1 cellular context compared by ENCODE assay signal in the genomic region with DNA sequence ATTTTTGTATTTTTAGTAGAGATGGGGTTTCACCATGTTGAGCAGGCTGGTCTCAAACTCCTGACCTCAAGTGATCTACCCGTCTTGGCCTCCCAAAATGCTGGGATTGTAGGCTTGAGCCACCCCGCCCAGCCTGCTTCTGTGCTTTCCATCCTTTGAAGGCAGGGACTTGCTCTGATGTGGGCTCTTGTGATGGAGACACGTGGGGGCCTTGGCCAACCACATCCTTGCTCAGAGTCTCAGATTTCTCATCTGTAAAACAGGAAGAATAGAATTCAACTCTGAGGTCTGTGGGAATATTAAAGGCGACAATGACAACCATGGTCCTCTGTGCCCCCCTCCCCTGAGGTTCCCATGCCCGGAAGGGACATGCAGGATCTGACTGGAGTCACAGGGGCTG.
A peak's percentile ranks its signal among the peaks of the same experiment; 100 is the strongest.
TF ChIP-seq lines count a peak whose summit lies in the region.

No MANE protein-coding gene starts in this region.

TF ChIP-seq in GM12878, 131 proteins besides CTCF, POLR2A, EP300 and RAD21:
- TF ChIP-seq, protein P1, sequence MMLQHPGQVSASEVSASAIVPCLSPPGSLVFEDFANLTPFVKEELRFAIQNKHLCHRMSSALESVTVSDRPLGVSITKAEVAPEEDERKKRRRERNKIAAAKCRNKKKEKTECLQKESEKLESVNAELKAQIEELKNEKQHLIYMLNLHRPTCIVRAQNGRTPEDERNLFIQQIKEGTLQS (IDR thresholded peaks at IDR 0.05; ENCODE audit: borderline replicate concordance, extremely low read depth, low read depth, low read length) = 0 out of 2 replicates have a peak, but pooled peaks have one; percentile 35
- TF ChIP-seq RAD51 (IDR thresholded peaks at IDR 0.05) (peak; percentile 80), MEF2B (IDR thresholded peaks at IDR 0.05; ENCODE audit: partially characterized antibody, poor library complexity, severe bottlenecking) (peak; percentile 46), TAF1 (IDR thresholded peaks at IDR 0.05; ENCODE audit: borderline replicate concordance, low read depth, low read length) (no peak), POLR2AphosphoS5 (IDR thresholded peaks at IDR 0.05; ENCODE audit: low read length) (no peak), JUND (IDR thresholded peaks at IDR 0.05; ENCODE audit: low read depth, low read length) (no peak), GABPA (IDR thresholded peaks at IDR 0.05; ENCODE audit: low read depth) (no peak), CBFB (IDR thresholded peaks at IDR 0.05; ENCODE audit: low read depth) (no peak), BACH1 (IDR thresholded peaks at IDR 0.05; ENCODE audit: borderline replicate concordance) (no peak), WRNIP1 (IDR thresholded peaks at IDR 0.05; ENCODE audit: borderline replicate concordance, low read depth, low read length) (no peak), YBX1 (IDR thresholded peaks at IDR 0.05) (no peak), TCF7 (IDR thresholded peaks at IDR 0.05; ENCODE audit: borderline replicate concordance) (peak; percentile 63; the same call in 1 of the 2 replicates), RB1 (IDR thresholded peaks at IDR 0.05; ENCODE audit: borderline replicate concordance) (no peak), GATAD2B (conservative IDR thresholded peaks at IDR 0.05; ENCODE audit: low read depth) (no peak), ASH2L (IDR thresholded peaks at IDR 0.05; ENCODE audit: borderline replicate concordance, low read depth) (no peak), NRF1 (conservative IDR thresholded peaks at IDR 0.05; ENCODE audit: low read depth, low read length) (no peak), CHD2 (IDR thresholded peaks at IDR 0.05; ENCODE audit: borderline replicate concordance, low read depth, low read length) (no peak), RUNX3 (IDR thresholded peaks at IDR 0.05; ENCODE audit: low read length) (peak; percentile 63), BHLHE40 (IDR thresholded peaks at IDR 0.05; ENCODE audit: borderline replicate concordance in 1 of 2, low read depth in 2 of 2, low read length in 1 of 2) (peak in 1 of 2 experiments; percentile 7; a peak in 1 of 4 replicates), MTA2 (IDR thresholded peaks at IDR 0.05; ENCODE audit: low read depth) (no peak)
- TF ChIP-seq, protein P2, sequence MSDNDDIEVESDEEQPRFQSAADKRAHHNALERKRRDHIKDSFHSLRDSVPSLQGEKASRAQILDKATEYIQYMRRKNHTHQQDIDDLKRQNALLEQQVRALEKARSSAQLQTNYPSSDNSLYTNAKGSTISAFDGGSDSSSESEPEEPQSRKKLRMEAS (IDR thresholded peaks at IDR 0.05; ENCODE audit: low read depth, low read length) = peak; percentile 21; the same call in 1 of the 2 replicates
- TF ChIP-seq, protein P3, sequence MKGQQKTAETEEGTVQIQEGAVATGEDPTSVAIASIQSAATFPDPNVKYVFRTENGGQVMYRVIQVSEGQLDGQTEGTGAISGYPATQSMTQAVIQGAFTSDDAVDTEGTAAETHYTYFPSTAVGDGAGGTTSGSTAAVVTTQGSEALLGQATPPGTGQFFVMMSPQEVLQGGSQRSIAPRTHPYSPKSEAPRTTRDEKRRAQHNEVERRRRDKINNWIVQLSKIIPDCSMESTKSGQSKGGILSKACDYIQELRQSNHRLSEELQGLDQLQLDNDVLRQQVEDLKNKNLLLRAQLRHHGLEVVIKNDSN (IDR thresholded peaks at IDR 0.05; ENCODE audit: borderline replicate concordance, extremely low read length, insufficient read depth, low read depth, low read length) = peak; percentile 63
- TF ChIP-seq, protein P4, sequence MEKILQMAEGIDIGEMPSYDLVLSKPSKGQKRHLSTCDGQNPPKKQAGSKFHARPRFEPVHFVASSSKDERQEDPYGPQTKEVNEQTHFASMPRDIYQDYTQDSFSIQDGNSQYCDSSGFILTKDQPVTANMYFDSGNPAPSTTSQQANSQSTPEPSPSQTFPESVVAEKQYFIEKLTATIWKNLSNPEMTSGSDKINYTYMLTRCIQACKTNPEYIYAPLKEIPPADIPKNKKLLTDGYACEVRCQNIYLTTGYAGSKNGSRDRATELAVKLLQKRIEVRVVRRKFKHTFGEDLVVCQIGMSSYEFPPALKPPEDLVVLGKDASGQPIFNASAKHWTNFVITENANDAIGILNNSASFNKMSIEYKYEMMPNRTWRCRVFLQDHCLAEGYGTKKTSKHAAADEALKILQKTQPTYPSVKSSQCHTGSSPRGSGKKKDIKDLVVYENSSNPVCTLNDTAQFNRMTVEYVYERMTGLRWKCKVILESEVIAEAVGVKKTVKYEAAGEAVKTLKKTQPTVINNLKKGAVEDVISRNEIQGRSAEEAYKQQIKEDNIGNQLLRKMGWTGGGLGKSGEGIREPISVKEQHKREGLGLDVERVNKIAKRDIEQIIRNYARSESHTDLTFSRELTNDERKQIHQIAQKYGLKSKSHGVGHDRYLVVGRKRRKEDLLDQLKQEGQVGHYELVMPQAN (conservative IDR thresholded peaks at IDR 0.05) = no peak
- TF ChIP-seq, protein P5, sequence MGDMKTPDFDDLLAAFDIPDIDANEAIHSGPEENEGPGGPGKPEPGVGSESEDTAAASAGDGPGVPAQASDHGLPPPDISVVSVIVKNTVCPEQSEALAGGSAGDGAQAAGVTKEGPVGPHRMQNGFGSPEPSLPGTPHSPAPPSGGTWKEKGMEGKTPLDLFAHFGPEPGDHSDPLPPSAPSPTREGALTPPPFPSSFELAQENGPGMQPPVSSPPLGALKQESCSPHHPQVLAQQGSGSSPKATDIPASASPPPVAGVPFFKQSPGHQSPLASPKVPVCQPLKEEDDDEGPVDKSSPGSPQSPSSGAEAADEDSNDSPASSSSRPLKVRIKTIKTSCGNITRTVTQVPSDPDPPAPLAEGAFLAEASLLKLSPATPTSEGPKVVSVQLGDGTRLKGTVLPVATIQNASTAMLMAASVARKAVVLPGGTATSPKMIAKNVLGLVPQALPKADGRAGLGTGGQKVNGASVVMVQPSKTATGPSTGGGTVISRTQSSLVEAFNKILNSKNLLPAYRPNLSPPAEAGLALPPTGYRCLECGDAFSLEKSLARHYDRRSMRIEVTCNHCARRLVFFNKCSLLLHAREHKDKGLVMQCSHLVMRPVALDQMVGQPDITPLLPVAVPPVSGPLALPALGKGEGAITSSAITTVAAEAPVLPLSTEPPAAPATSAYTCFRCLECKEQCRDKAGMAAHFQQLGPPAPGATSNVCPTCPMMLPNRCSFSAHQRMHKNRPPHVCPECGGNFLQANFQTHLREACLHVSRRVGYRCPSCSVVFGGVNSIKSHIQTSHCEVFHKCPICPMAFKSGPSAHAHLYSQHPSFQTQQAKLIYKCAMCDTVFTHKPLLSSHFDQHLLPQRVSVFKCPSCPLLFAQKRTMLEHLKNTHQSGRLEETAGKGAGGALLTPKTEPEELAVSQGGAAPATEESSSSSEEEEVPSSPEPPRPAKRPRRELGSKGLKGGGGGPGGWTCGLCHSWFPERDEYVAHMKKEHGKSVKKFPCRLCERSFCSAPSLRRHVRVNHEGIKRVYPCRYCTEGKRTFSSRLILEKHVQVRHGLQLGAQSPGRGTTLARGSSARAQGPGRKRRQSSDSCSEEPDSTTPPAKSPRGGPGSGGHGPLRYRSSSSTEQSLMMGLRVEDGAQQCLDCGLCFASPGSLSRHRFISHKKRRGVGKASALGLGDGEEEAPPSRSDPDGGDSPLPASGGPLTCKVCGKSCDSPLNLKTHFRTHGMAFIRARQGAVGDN (IDR thresholded peaks at IDR 0.05) = peak; percentile 40; the same call in 1 of the 2 replicates
- TF ChIP-seq, protein P6, sequence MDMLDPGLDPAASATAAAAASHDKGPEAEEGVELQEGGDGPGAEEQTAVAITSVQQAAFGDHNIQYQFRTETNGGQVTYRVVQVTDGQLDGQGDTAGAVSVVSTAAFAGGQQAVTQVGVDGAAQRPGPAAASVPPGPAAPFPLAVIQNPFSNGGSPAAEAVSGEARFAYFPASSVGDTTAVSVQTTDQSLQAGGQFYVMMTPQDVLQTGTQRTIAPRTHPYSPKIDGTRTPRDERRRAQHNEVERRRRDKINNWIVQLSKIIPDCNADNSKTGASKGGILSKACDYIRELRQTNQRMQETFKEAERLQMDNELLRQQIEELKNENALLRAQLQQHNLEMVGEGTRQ (IDR thresholded peaks at IDR 0.05; ENCODE audit: borderline replicate concordance, low read depth, low read length) = peak; percentile 40; the same call in 1 of the 2 replicates
- TF ChIP-seq, protein P7, sequence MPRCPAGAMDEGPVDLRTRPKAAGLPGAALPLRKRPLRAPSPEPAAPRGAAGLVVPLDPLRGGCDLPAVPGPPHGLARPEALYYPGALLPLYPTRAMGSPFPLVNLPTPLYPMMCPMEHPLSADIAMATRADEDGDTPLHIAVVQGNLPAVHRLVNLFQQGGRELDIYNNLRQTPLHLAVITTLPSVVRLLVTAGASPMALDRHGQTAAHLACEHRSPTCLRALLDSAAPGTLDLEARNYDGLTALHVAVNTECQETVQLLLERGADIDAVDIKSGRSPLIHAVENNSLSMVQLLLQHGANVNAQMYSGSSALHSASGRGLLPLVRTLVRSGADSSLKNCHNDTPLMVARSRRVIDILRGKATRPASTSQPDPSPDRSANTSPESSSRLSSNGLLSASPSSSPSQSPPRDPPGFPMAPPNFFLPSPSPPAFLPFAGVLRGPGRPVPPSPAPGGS (IDR thresholded peaks at IDR 0.05; ENCODE audit: borderline replicate concordance, insufficient read depth, low read depth, low read length, poor library complexity, severe bottlenecking) = no peak
TF ChIP-seq in GM12878: peak in this region for 10.
